In the genomic region with DNA sequence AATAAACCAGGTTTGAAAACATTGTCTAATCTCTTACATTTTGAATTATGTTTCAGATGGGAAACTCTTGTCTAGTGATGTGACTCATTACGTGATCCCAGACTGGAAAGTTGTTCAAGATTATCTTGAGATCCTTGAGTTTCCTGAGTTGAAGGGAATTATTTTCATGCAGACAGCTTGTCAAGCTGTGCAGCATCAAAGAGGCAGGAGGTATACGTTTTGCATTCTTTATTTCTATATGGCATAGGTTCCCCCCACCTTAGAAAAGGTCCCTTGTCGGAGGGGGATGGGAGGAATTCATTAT, we compare ENCODE assay signal across 9 cellular contexts.
DNase-seq lines count a peak whose midpoint lies in the region; ATAC-seq and TF ChIP-seq lines count a peak whose summit lies in the region.
"Had no signal": no experiment of that assay in that cellular context is flagged by ENCODE, and none has a peak within 500 bp of the region (broad histone marks: within the 10 kb centered on the region; RNA-seq: fewer than 3 reads in every experiment).

No MANE protein-coding gene starts in this region.

- no peaks in the 10 kb centered on the region for H3K9me3 ChIP-seq in RWPE2 (ENCODE audit: severe bottlenecking)
- H3K9me3 ChIP-seq: colonic mucosa had no signal

- ATAC-seq in RWPE2 (ENCODE audit: low read depth), result 0 out of 3 replicates have a peak, but pooled peaks have one; percentile 6
- ATAC-seq in stimulated activated naive B cell treated with anti-CD40 and anti-IgM and Interleukin-4, amounts not matched to agents 10 μg/mL and 1 μg/mL and 100 μg/mL, for 72 hours (replicated peaks), result no peak
- ATAC-seq in GM18870 (IDR thresholded peaks at IDR 0.05; ENCODE audit: unreplicated experiment), result no peak
- no peak for ATAC-seq in HG03135 (IDR thresholded peaks at IDR 0.05; ENCODE audit: unreplicated experiment)

- peak overlapping the region; percentile 89 to 91 for H3K4me3 Mint-ChIP-seq in stimulated activated naive B cell treated with anti-CD40 and anti-IgM and Interleukin-4, amounts not matched to agents 10 μg/mL and 1 μg/mL and 100 μg/mL, for 72 hours

- peaks cover 23 to 37% of the 10 kb centered on the region in 2 donors for H3K4me1 Mint-ChIP-seq in stimulated activated naive B cell treated with anti-CD40 and anti-IgM and Interleukin-4, amounts not matched to agents 10 μg/mL and 1 μg/mL and 100 μg/mL, for 72 hours

- no peak for TF ChIP-seq CTCF in RWPE2 (IDR thresholded peaks at IDR 0.05; ENCODE audit: poor library complexity, severe bottlenecking)
- no peak for TF ChIP-seq CTCF in GM13976 (IDR thresholded peaks at IDR 0.05; ENCODE audit: borderline replicate concordance, control extremely low read depth, extremely low read depth, insufficient read depth, missing control alignments)

- H3K9me3 Mint-ChIP-seq in stimulated activated naive B cell treated with anti-CD40 and anti-IgM and Interleukin-4, amounts not matched to agents 10 μg/mL and 1 μg/mL and 100 μg/mL, for 72 hours, result no peaks in the 10 kb centered on the region

- in situ Hi-C loops in GM13976 (cut with MboI; ENCODE audit: low sequenced_read_pairs, unreplicated experiment), result no loop called here

- no peaks in the 10 kb centered on the region for H3K27me3 ChIP-seq in RWPE2 (ENCODE audit: insufficient read depth, poor library complexity, severe bottlenecking)
- H3K27me3 ChIP-seq: colonic mucosa had no signal

- peak overlapping the region; percentile 94 for H3K27ac Mint-ChIP-seq in stimulated activated naive B cell treated with anti-CD40 and anti-IgM and Interleukin-4, amounts not matched to agents 10 μg/mL and 1 μg/mL and 100 μg/mL, for 72 hours

- H3K36me3 Mint-ChIP-seq in stimulated activated naive B cell treated with anti-CD40 and anti-IgM and Interleukin-4, amounts not matched to agents 10 μg/mL and 1 μg/mL and 100 μg/mL, for 72 hours, result peaks cover 8 to 13% of the 10 kb centered on the region in 2 donors

- H3K36me3 ChIP-seq in RWPE2 (ENCODE audit: low read depth), result peaks cover 33% of the 10 kb centered on the region
- H3K36me3 ChIP-seq: colonic mucosa had no signal

- peak overlapping the region; percentile 95 for H3K27ac ChIP-seq in RWPE2 (ENCODE audit: poor library complexity, severe bottlenecking)

- peaks cover 28% of the 10 kb centered on the region for H3K4me1 ChIP-seq in RWPE2 (ENCODE audit: insufficient read depth, poor library complexity, severe bottlenecking)

- DNase-seq in NCI-H524 (lab: John Stamatoyannopoulos, UW) (peak; percentile 32 to 64), NCI-H524 treated with DMSO at 0.1 percent for 48 hours (lab: John Stamatoyannopoulos, UW) (no peak), RWPE2 (ENCODE audit: low spot score) (no peak), fibroblast of peridontal ligament (ENCODE audit: extremely low read depth) (peak; percentile 39), GM13976 (ENCODE audit: low spot score) (no peak)
- DNase-seq in stimulated activated naive B cell treated with anti-CD40 and anti-IgM and Interleukin-4, amounts not matched to agents 10 μg/mL and 1 μg/mL and 100 μg/mL, for 72 hours, result no peak

- no peaks in the 10 kb centered on the region for H3K27me3 Mint-ChIP-seq in stimulated activated naive B cell treated with anti-CD40 and anti-IgM and Interleukin-4, amounts not matched to agents 10 μg/mL and 1 μg/mL and 100 μg/mL, for 72 hours

- H3K4me3 ChIP-seq in RWPE2 (ENCODE audit: severe bottlenecking), result peak overlapping the region; percentile 65

Comparison
In these comparisons a context has a peak if more than half of its experiments do, and no peak if none do; other contexts are left out.
1. DNase-seq: peak in NCI-H524 (2 of 2) and fibroblast of peridontal ligament (single experiment); none in NCI-H524 treated with DMSO at 0.1 percent for 48 hours (single experiment), RWPE2 (single experiment), stimulated activated naive B cell treated with anti-CD40 and anti-IgM and Interleukin-4, amounts not matched to agents 10 μg/mL and 1 μg/mL and 100 μg/mL, for 72 hours (single experiment) and GM13976 (single experiment).